In the genomic region with DNA sequence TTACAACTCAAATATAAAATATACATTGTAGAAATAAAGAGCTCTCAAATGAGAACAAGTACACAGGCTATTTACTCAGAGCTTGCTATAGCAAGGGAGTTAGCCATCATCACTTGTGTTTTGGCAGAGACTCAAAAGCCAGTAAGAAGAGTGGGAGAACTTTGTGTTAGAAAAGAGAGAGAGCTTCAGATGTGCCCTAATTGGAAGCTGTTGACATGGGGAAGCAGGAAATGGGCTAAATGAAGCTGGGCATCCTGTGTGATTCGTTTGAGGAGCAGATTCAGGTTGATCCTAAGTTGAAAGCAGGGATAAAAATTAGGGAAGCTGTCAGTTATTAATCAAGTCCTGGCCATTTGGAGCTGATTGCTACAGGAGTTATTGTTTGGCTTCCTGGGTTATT, we compare ENCODE assay signal across 18 cellular contexts.
"Had no signal": no experiment of that assay in that cellular context is flagged by ENCODE, and none has a peak within 500 bp of the region (broad histone marks: within the 10 kb centered on the region; RNA-seq: fewer than 3 reads in every experiment).

No MANE protein-coding gene starts in this region.

- H3K27ac Mint-ChIP-seq: activated CD4-positive, alpha-beta memory T cell treated with anti-CD3 and anti-CD28 coated beads, Interleukin-2, amount 10 ng/mL, durations not matched to agents 7 days and 5 days; activated CD4-positive, alpha-beta T cell treated with anti-CD3 and anti-CD28 coated beads, Interleukin-2, amount 10 ng/mL, durations not matched to agents 24 days and 14 days; activated naive CD4-positive, alpha-beta T cell treated with anti-CD3 and anti-CD28 coated beads, Interleukin-2, amount 10 ng/mL, durations not matched to agents 7 days and 5 days; activated T-cell treated with anti-CD3 and anti-CD28 coated beads, Interleukin-2, amount 50 U/mL, for 72 hours; natural killer cell treated with Interleukin-12 subunit alpha and Interleukin-12 subunit beta and Interleukin-15 and Interleukin-18, amount 100 ng/mL, for 72 hours; progenitor cell of endocrine pancreas had no signal

- H3K4me3 ChIP-seq: coronary artery, esophagus muscularis mucosa, gastrocnemius medialis, spleen, tibial nerve had no signal

- DNase-seq: activated CD4-positive, alpha-beta memory T cell treated with anti-CD3 and anti-CD28 coated beads, Interleukin-2, amount 10 ng/mL, durations not matched to agents 7 days and 5 days; activated CD4-positive, alpha-beta T cell treated with anti-CD3 and anti-CD28 coated beads, Interleukin-2, amount 10 ng/mL, durations not matched to agents 24 days and 14 days; activated effector memory CD4-positive, alpha-beta T cell treated with anti-CD3 and anti-CD28 coated beads, Interleukin-2, amount 50 U/mL, for 16 hours; activated naive CD4-positive, alpha-beta T cell treated with anti-CD3 and anti-CD28 coated beads, Interleukin-2, amount 10 ng/mL, durations not matched to agents 7 days and 5 days; activated T-cell treated with anti-CD3 and anti-CD28 coated beads, Interleukin-2, amount 50 U/mL, for 72 hours; gastrocnemius medialis; hypothalamus; left cardiac atrium; spleen; stimulated activated CD4-positive, alpha-beta T cell treated with anti-CD3 and anti-CD28 coated beads, Interleukin-4, amount 100 ng/mL, for 24 hours; stimulated activated naive CD4-positive, alpha-beta T cell treated with Interleukin-2 at 50 U/mL for 16 hours had no signal

- H3K27me3 ChIP-seq: esophagus muscularis mucosa, gastrocnemius medialis, spleen, tibial nerve had no signal

- ATAC-seq: activated CD4-positive, CD25-positive, alpha-beta regulatory T cell treated with anti-CD3 and anti-CD28 coated beads, Interleukin-2, amount 50 U/mL, for 24 hours; activated T-cell treated with anti-CD3 and anti-CD28 coated beads, Interleukin-2, amount 50 U/mL, for 72 hours; gastrocnemius medialis; left cardiac atrium; natural killer cell treated with Interleukin-12 subunit alpha and Interleukin-12 subunit beta and Interleukin-15 and Interleukin-18, amount 100 ng/mL, for 72 hours had no signal

- H3K4me1 ChIP-seq: esophagus muscularis mucosa, gastrocnemius medialis, spleen, tibial nerve had no signal

- H3K36me3 Mint-ChIP-seq: activated naive CD4-positive, alpha-beta T cell treated with anti-CD3 and anti-CD28 coated beads, Interleukin-2, amount 10 ng/mL, durations not matched to agents 7 days and 5 days had no signal

- H3K4me3 Mint-ChIP-seq: activated CD4-positive, alpha-beta memory T cell treated with anti-CD3 and anti-CD28 coated beads, Interleukin-2, amount 10 ng/mL, durations not matched to agents 7 days and 5 days; activated CD4-positive, alpha-beta T cell treated with anti-CD3 and anti-CD28 coated beads, Interleukin-2, amount 10 ng/mL, durations not matched to agents 24 days and 14 days; activated naive CD4-positive, alpha-beta T cell treated with anti-CD3 and anti-CD28 coated beads, Interleukin-2, amount 10 ng/mL, durations not matched to agents 7 days and 5 days; activated T-cell treated with anti-CD3 and anti-CD28 coated beads, Interleukin-2, amount 50 U/mL, for 72 hours; natural killer cell treated with Interleukin-12 subunit alpha and Interleukin-12 subunit beta and Interleukin-15 and Interleukin-18, amount 100 ng/mL, for 72 hours had no signal

- H3K4me1 Mint-ChIP-seq: activated CD4-positive, alpha-beta memory T cell treated with anti-CD3 and anti-CD28 coated beads, Interleukin-2, amount 10 ng/mL, durations not matched to agents 7 days and 5 days; activated CD4-positive, alpha-beta T cell treated with anti-CD3 and anti-CD28 coated beads, Interleukin-2, amount 10 ng/mL, durations not matched to agents 24 days and 14 days; activated naive CD4-positive, alpha-beta T cell treated with anti-CD3 and anti-CD28 coated beads, Interleukin-2, amount 10 ng/mL, durations not matched to agents 7 days and 5 days had no signal

- H3K27ac ChIP-seq: coronary artery, esophagus muscularis mucosa, gastrocnemius medialis, spleen, tibial nerve, VCaP had no signal

- H3K36me3 ChIP-seq: esophagus muscularis mucosa, gastrocnemius medialis, spleen, tibial nerve had no signal

- H3K9me3 Mint-ChIP-seq: activated CD4-positive, alpha-beta T cell treated with anti-CD3 and anti-CD28 coated beads, Interleukin-2, amount 10 ng/mL, durations not matched to agents 24 days and 14 days had no signal

- H3K27me3 Mint-ChIP-seq: activated CD4-positive, alpha-beta memory T cell treated with anti-CD3 and anti-CD28 coated beads, Interleukin-2, amount 10 ng/mL, durations not matched to agents 7 days and 5 days; activated CD4-positive, alpha-beta T cell treated with anti-CD3 and anti-CD28 coated beads, Interleukin-2, amount 10 ng/mL, durations not matched to agents 24 days and 14 days; activated naive CD4-positive, alpha-beta T cell treated with anti-CD3 and anti-CD28 coated beads, Interleukin-2, amount 10 ng/mL, durations not matched to agents 7 days and 5 days; progenitor cell of endocrine pancreas had no signal
